ENCODE assay signal across 8 cellular contexts in genomic region chr6:166955865-166956443, GRCh38. TPM values are rescaled to one million over a fixed set of nuclear protein-coding genes. Genes with fewer than 3 reads are reported as not detected.
DNase-seq lines count a peak whose midpoint lies in the region; ATAC-seq, FAIRE-seq and TF ChIP-seq lines count a peak whose summit lies in the region.

No MANE protein-coding gene starts in this region.

- intact Hi-C loops in endothelial cell of umbilical vein (cut with micrococcal nuclease): loop anchor here (1.0 to 10.0 kb wide), 4 partner anchors 43 to 681 kb away; partner anchors contain the start of genes CEP43 and RPS6KA2

- ATAC-seq in A549 (peak; percentile 77 to 79), HG03045 (IDR thresholded peaks at IDR 0.05; ENCODE audit: unreplicated experiment) (peak; percentile 4)
- ATAC-seq in naive thymus-derived CD8-positive, alpha-beta T cell: peak; percentile 37 to 41

- FAIRE-seq in A549 (lab: Jason Lieb, UNC) (no peak), endothelial cell of umbilical vein (lab: Jason Lieb, UNC) (no peak), D721Med (lab: Jason Lieb, UNC) (no peak)

- H3K9me1 ChIP-seq in endothelial cell of umbilical vein (replicated peaks; ENCODE audit: control insufficient read depth, extremely low read depth, insufficient read depth, low read length): no peaks in the 10 kb centered on the region

- BruUV-seq in endothelial cell of umbilical vein (replicated peaks; lab: Mats Ljungman, UMichigan): no TSS peak

- peak overlapping the region; percentile 91 for H2AFZ ChIP-seq in endothelial cell of umbilical vein (ENCODE audit: low read depth, low read length)

- DNase-seq in A549 (ENCODE audit: low read depth in 1 of 2, low spot score in 1 of 2) (peak in 1 of 2 experiments; percentile 6), RPMI8226 (peak; percentile 59), endothelial cell of umbilical vein (ENCODE audit: low read depth, low spot score) (no peak), mucosa of gallbladder (ENCODE audit: low spot score) (no peak), D721Med (ENCODE audit: insufficient read length, low spot score) (no peak)
- peak in 2 of 10 donors; percentile 15 to 16 for DNase-seq in naive thymus-derived CD8-positive, alpha-beta T cell

- H3K27ac Mint-ChIP-seq in naive thymus-derived CD8-positive, alpha-beta T cell: peak overlapping the region in 9 of 10 donors; percentile 29 to 98 (median 94)

- H3K9me3 Mint-ChIP-seq in naive thymus-derived CD8-positive, alpha-beta T cell: no peaks in the 10 kb centered on the region

- no peaks in the 10 kb centered on the region for H4K20me1 ChIP-seq in endothelial cell of umbilical vein (replicated peaks; ENCODE audit: control insufficient read depth, extremely low read depth, insufficient read depth, low read length)

- TF ChIP-seq EP300 in A549 (IDR thresholded peaks at IDR 0.05): no peak

- peak overlapping the region; percentile 68 to 89 for H3K27ac ChIP-seq in A549
- H3K27ac ChIP-seq in endothelial cell of umbilical vein (ENCODE audit: insufficient read depth, low read depth, low read length): no peak overlapping the region

- TF ChIP-seq CTCF in A549 (IDR thresholded peaks at IDR 0.05) (no peak), GM12875 (IDR thresholded peaks at IDR 0.05; ENCODE audit: borderline replicate concordance, insufficient read depth, low read depth, low read length) (no peak), endothelial cell of umbilical vein (IDR thresholded peaks at IDR 0.05; ENCODE audit: extremely low read depth in 1 of 2, insufficient read depth in 1 of 2, low read depth in 1 of 2, low read length in 2 of 2) (no peak), D721Med (IDR thresholded peaks at IDR 0.05; ENCODE audit: insufficient read depth, missing control alignments) (no peak)

- H3K4me2 ChIP-seq in A549: peak overlapping the region; percentile 98
- H3K4me2 ChIP-seq in endothelial cell of umbilical vein (ENCODE audit: insufficient read depth, low read length): peak overlapping the region; percentile 78

- WGBS in A549 (ENCODE audit: missing lambda C conversion rate): 0% methylated on average over 7 of the region's 54 CpGs

- no peaks in the 10 kb centered on the region; the same call in 2 of the 3 replicates for H3K4me1 ChIP-seq in A549
- peaks cover 21% of the 10 kb centered on the region for H3K4me1 ChIP-seq in endothelial cell of umbilical vein (ENCODE audit: control insufficient read depth, extremely low read depth, insufficient read depth, low read length)

- H3K9ac ChIP-seq in endothelial cell of umbilical vein (replicated peaks; ENCODE audit: extremely low read depth, insufficient read depth, low read length): peak overlapping the region; percentile 21

- POLR2A ChIA-PET in A549 (lab: Yijun Ruan, JAX): interaction anchor here (0.6 kb wide), 1 partner anchor 329 kb away, joined by 8 read pairs; no protein-coding TSS in a partner anchor
- POLR2A ChIA-PET in endothelial cell of umbilical vein (lab: Charles Lee): no interaction called here
- POLR2A ChIA-PET in naive thymus-derived CD8-positive, alpha-beta T cell (lab: Charles Lee): interaction anchor here (0.9 to 5.5 kb wide), 17 partner anchors 10 to 544 kb away, joined by 3 to 66 read pairs (median 3); partner anchors contain the start of genes CEP43 and RPS6KA2

- H3K4me3 ChIP-seq in A549: peak overlapping the region; percentile 88
- H3K4me3 ChIP-seq in GM12875 (ENCODE audit: low read depth, low read length): peak overlapping the region; percentile 73
- peak overlapping the region; percentile 60 to 63 (median 61) for H3K4me3 ChIP-seq in endothelial cell of umbilical vein (replicated peaks in 1 of 3; ENCODE audit: insufficient read depth in 1 of 3, low read depth in 1 of 3, low read length in 3 of 3)

- no peaks in the 10 kb centered on the region for H3K27me3 Mint-ChIP-seq in naive thymus-derived CD8-positive, alpha-beta T cell

- no peak for TF ChIP-seq RAD21 in A549 (conservative IDR thresholded peaks at IDR 0.05 in 1 of 2, IDR thresholded peaks at IDR 0.05 in 1 of 2)

- no peak for TF ChIP-seq POLR2A in A549 (IDR thresholded peaks at IDR 0.05; ENCODE audit: low read length)
- no peak for TF ChIP-seq POLR2A in endothelial cell of umbilical vein (IDR thresholded peaks at IDR 0.05; ENCODE audit: low read depth, low read length)

- CTCF ChIA-PET in A549 (lab: Yijun Ruan, JAX) (interaction anchor here (0.8 to 1.0 kb wide), 2 partner anchors 22 to 182 kb away, joined by 3 read pairs; no protein-coding TSS in a partner anchor), endothelial cell of umbilical vein (lab: Charles Lee) (interaction anchor here (0.5 to 1.6 kb wide), 5 partner anchors 26 to 395 kb away, joined by 3 to 14 read pairs (median 3); partner anchors contain the start of gene CEP43)

- peaks cover 2 to 19% (median 5%) of the 10 kb centered on the region in 3 donors for H3K36me3 Mint-ChIP-seq in naive thymus-derived CD8-positive, alpha-beta T cell

- no peaks in the 10 kb centered on the region for H3K27me3 ChIP-seq in endothelial cell of umbilical vein (ENCODE audit: control insufficient read depth in 2 of 2, insufficient read depth in 2 of 2, low read length in 2 of 2)

- dilution Hi-C loops in endothelial cell of umbilical vein (cut with MboI; ENCODE audit: extremely low pct_ligation_motif_present, low sequenced_read_pairs): no loop called here

- no peaks in the 10 kb centered on the region for H3K36me3 ChIP-seq in endothelial cell of umbilical vein (ENCODE audit: control insufficient read depth in 2 of 2, extremely low read depth in 1 of 2, insufficient read depth in 2 of 2, low read length in 2 of 2)

- H3K9me3 ChIP-seq in A549: no peaks in the 10 kb centered on the region
- H3K9me3 ChIP-seq in endothelial cell of umbilical vein (replicated peaks; ENCODE audit: control insufficient read depth, insufficient read depth, low read length): no peaks in the 10 kb centered on the region

- peak overlapping the region; percentile 84 to 98 (median 95) for H3K4me3 Mint-ChIP-seq in naive thymus-derived CD8-positive, alpha-beta T cell

- peaks cover 46 to 81% (median 78%) of the 10 kb centered on the region in 4 donors for H3K4me1 Mint-ChIP-seq in naive thymus-derived CD8-positive, alpha-beta T cell

- H3K79me2 ChIP-seq in endothelial cell of umbilical vein (ENCODE audit: control insufficient read depth, insufficient read depth, low read length): no peaks in the 10 kb centered on the region

TF ChIP-seq in A549, 52 proteins besides CTCF, POLR2A, EP300 and RAD21 (continues in another document):
- TF ChIP-seq GATA3 (IDR thresholded peaks at IDR 0.05; ENCODE audit: borderline replicate concordance): no peak
- TF ChIP-seq NPAS2 (CRISPR knock-in tag; IDR thresholded peaks at IDR 0.05; ENCODE audit: borderline replicate concordance): no peak

TF ChIP-seq in endothelial cell of umbilical vein, 7 proteins besides CTCF, POLR2A, EP300 and RAD21 (continues in another document):
- TF ChIP-seq MAX (IDR thresholded peaks at IDR 0.05; ENCODE audit: insufficient read depth, insufficient read length): no peak
- TF ChIP-seq MYC (IDR thresholded peaks at IDR 0.05; ENCODE audit: low read depth, low read length): no peak
- no peak for TF ChIP-seq EZH2 (IDR thresholded peaks at IDR 0.05; ENCODE audit: borderline replicate concordance, low read depth, low read length, severe bottlenecking)
- TF ChIP-seq POLR2AphosphoS5 (IDR thresholded peaks at IDR 0.05; ENCODE audit: insufficient read depth, low read depth, low read length): no peak
- no peak for TF ChIP-seq GATA2 (IDR thresholded peaks at IDR 0.05; ENCODE audit: insufficient read depth, insufficient read length, low read depth, low read length)
- no peak for TF ChIP-seq FOS (IDR thresholded peaks at IDR 0.05; ENCODE audit: borderline replicate concordance, insufficient read depth, low read length)

RNA-seq across cellular contexts. Expression of gene RNASET2, which starts 0.4 kb away (rescaled TPM):
- polyA plus RNA-seq in A549 (2011; rRNA removed) (10.6 and 11.2 TPM in 2 replicates), A549 (2017; fragmentation: RNase III; extraction: RNeasy Plus Mini Kit Qiagen cat#74134 plus additional on column Dnase treatment) (9.3 to 10.5 TPM (median 10.4 TPM) in 3 replicates), endothelial cell of umbilical vein (11.2 and 11.4 TPM in 2 replicates)
- 10.0 and 11.7 TPM in 2 replicates for polyA plus RNA-seq in A549 (2012; cell fraction: cytosol; rRNA removed)
- polyA plus RNA-seq in A549 (2012; cell fraction: nucleus; rRNA removed): 11.3 and 13.1 TPM in 2 replicates
- 2.8 and 3.1 TPM in 2 replicates for polyA minus RNA-seq in A549 (2011; rRNA and poly(A)+ RNA removed)
- total RNA-seq in endothelial cell of umbilical vein (10.0 and 10.7 TPM in 2 replicates), mucosa of gallbladder (146 TPM)
- 14.1 and 14.2 TPM in 2 replicates for polyA plus RNA-seq in endothelial cell of umbilical vein (2011; cell fraction: cytosol; rRNA removed)
- polyA plus RNA-seq in endothelial cell of umbilical vein (2011; cell fraction: nucleus; rRNA removed): 9.6 and 11.3 TPM in 2 replicates
- 9.7 and 11.9 TPM in 2 replicates for polyA plus RNA-seq in endothelial cell of umbilical vein (2012)
- polyA minus RNA-seq in endothelial cell of umbilical vein: 6.3 and 9.4 TPM in 2 replicates
- polyA minus RNA-seq in endothelial cell of umbilical vein (2011; cell fraction: cytosol; rRNA and poly(A)+ RNA removed): 8.2 TPM
- polyA minus RNA-seq in endothelial cell of umbilical vein (2011; cell fraction: nucleus; rRNA and poly(A)+ RNA removed): 1.9 and 2.9 TPM in 2 replicates
- 10 to 100 TPM; 72.7 to 75.2 TPM for total RNA-seq in naive thymus-derived CD8-positive, alpha-beta T cell
- polyA plus RNA-seq in naive thymus-derived CD8-positive, alpha-beta T cell: 100 to 1,000 TPM; 141 to 283 (median 248) TPM

RNA-seq across cellular contexts. Expression of gene CEP43, which starts 43.2 kb away (rescaled TPM):
- 13.7 and 19.6 TPM in 2 replicates for polyA plus RNA-seq in A549 (2011; rRNA removed)
- 4.1 and 4.4 TPM in 2 replicates for polyA plus RNA-seq in A549 (2012; cell fraction: cytosol; rRNA removed)
- polyA plus RNA-seq in A549 (2012; cell fraction: nucleus; rRNA removed): 6.5 and 10.0 TPM in 2 replicates
- 12.1 to 13.8 TPM (median 12.9 TPM) in 3 replicates for polyA plus RNA-seq in A549 (2017; fragmentation: RNase III; extraction: RNeasy Plus Mini Kit Qiagen cat#74134 plus additional on column Dnase treatment)
- polyA minus RNA-seq in A549 (2011; rRNA and poly(A)+ RNA removed): 5.0 and 5.1 TPM in 2 replicates
- total RNA-seq in endothelial cell of umbilical vein: 19.0 and 22.5 TPM in 2 replicates
- 5.7 and 6.5 TPM in 2 replicates for polyA plus RNA-seq in endothelial cell of umbilical vein
- polyA plus RNA-seq in endothelial cell of umbilical vein (2011; cell fraction: cytosol; rRNA removed): 8.2 and 8.6 TPM in 2 replicates
- 32.2 and 43.8 TPM in 2 replicates for polyA plus RNA-seq in endothelial cell of umbilical vein (2011; cell fraction: nucleus; rRNA removed)
- 6.4 and 10.9 TPM in 2 replicates for polyA plus RNA-seq in endothelial cell of umbilical vein (2012)
- polyA minus RNA-seq in endothelial cell of umbilical vein: 5.0 and 5.8 TPM in 2 replicates
- polyA minus RNA-seq in endothelial cell of umbilical vein (2011; cell fraction: cytosol; rRNA and poly(A)+ RNA removed): 8.2 TPM
- 9.2 and 11.6 TPM in 2 replicates for polyA minus RNA-seq in endothelial cell of umbilical vein (2011; cell fraction: nucleus; rRNA and poly(A)+ RNA removed)
- 10 to 100 TPM; 14.9 to 15.3 TPM for total RNA-seq in naive thymus-derived CD8-positive, alpha-beta T cell
- 1 to 10 TPM; 2.5 to 4.5 (median 4.3) TPM for polyA plus RNA-seq in naive thymus-derived CD8-positive, alpha-beta T cell
- total RNA-seq in mucosa of gallbladder: 18.8 TPM

Comparison
In these comparisons a context has a peak if more than half of its experiments do, and no peak if none do; other contexts are left out.
1. ATAC-seq: peak in every context shown above with its lines; median percentile 78 in A549; 39 in naive thymus-derived CD8-positive, alpha-beta T cell; 4 in HG03045.